Comparison of ENCODE assay signal across 8 cellular contexts in genomic region chr1:244075247-244075722, GRCh38. TPM values are rescaled to one million over a fixed set of nuclear protein-coding genes. Genes with fewer than 3 reads are reported as not detected.
DNase-seq lines count a peak whose midpoint lies in the region; ATAC-seq and TF ChIP-seq lines count a peak whose summit lies in the region.

No MANE protein-coding gene starts in this region.

- H3K27me3 Mint-ChIP-seq in osteocyte (ENCODE audit: unreplicated experiment), result no peaks in the 10 kb centered on the region

- no peaks in the 10 kb centered on the region for H3K9me2 ChIP-seq in SU-DHL-6 (replicated peaks; ENCODE audit: insufficient read depth, low read length)

- no peaks in the 10 kb centered on the region for H3K4me1 ChIP-seq in lung (ENCODE audit: control insufficient read depth in 2 of 2, insufficient read depth in 2 of 2, low read length in 2 of 2)

- H3K4me2 ChIP-seq in SU-DHL-6 (ENCODE audit: low read depth, low read length, poor library complexity, severe bottlenecking), result peak overlapping the region; percentile 31

- peaks cover 6% of the 10 kb centered on the region for H3K4me1 Mint-ChIP-seq in osteocyte (ENCODE audit: unreplicated experiment)

- H4K20me1 ChIP-seq in SU-DHL-6 (ENCODE audit: low read depth, low read length), result no peaks in the 10 kb centered on the region

- no peaks in the 10 kb centered on the region for H3K79me2 ChIP-seq in SU-DHL-6 (ENCODE audit: insufficient read depth, low read length)

- no peaks in the 10 kb centered on the region for H3K36me3 Mint-ChIP-seq in osteocyte (ENCODE audit: unreplicated experiment)

- peak; percentile 28 for DNase-seq in lung (ENCODE audit: low spot score)
- DNase-seq in osteocyte (ENCODE audit: extremely low spot score, unreplicated experiment), result no peak
- no peak for DNase-seq in stimulated activated CD4-positive, alpha-beta T cell treated with anti-CD3 and anti-CD28 coated beads, Interleukin-15, amount 100 ng/mL, for 24 hours
- DNase-seq in GM13976 (ENCODE audit: low spot score), result no peak

- no peak overlapping the region for H3K4me3 Mint-ChIP-seq in osteocyte (ENCODE audit: unreplicated experiment)

- H2AFZ ChIP-seq in SU-DHL-6 (ENCODE audit: low read depth, low read length, severe bottlenecking), result peak overlapping the region; percentile 29

- no peaks in the 10 kb centered on the region for H3F3A ChIP-seq in SU-DHL-6 (ENCODE audit: insufficient read depth)

- no peak overlapping the region for H3K27ac ChIP-seq in SU-DHL-6 (ENCODE audit: low read depth, low read length)
- H3K27ac ChIP-seq in lung (ENCODE audit: low read depth in 1 of 2, low read length in 1 of 2), result no peak overlapping the region

- in situ Hi-C loops in GM13976 (cut with MboI; ENCODE audit: low sequenced_read_pairs, unreplicated experiment), result no loop called here

- H3K27ac Mint-ChIP-seq in osteocyte (ENCODE audit: unreplicated experiment), result no peak overlapping the region

- H3K9me3 ChIP-seq in SU-DHL-6 (ENCODE audit: insufficient read depth, low read length) (no peaks in the 10 kb centered on the region), lung (ENCODE audit: control insufficient read depth in 2 of 2, insufficient read depth in 1 of 2, low read length in 1 of 2) (no peaks in the 10 kb centered on the region)

- H3K36me3 ChIP-seq in SU-DHL-6 (ENCODE audit: low read length) (no peaks in the 10 kb centered on the region), lung (ENCODE audit: control insufficient read depth in 2 of 2, insufficient read depth in 2 of 2, low read length in 2 of 2) (no peaks in the 10 kb centered on the region)

- H3K27me3 ChIP-seq in SU-DHL-6 (ENCODE audit: low read length) (no peaks in the 10 kb centered on the region), lung (ENCODE audit: control insufficient read depth, insufficient read depth) (no peaks in the 10 kb centered on the region)

- H3K9me3 Mint-ChIP-seq in osteocyte (ENCODE audit: unreplicated experiment), result no peaks in the 10 kb centered on the region

- no peak for TF ChIP-seq CTCF in SU-DHL-6 (IDR thresholded peaks at IDR 0.05; ENCODE audit: insufficient read depth, low read length, poor library complexity, severe bottlenecking)
- TF ChIP-seq CTCF in lung (IDR thresholded peaks at IDR 0.05; ENCODE audit: control extremely low read depth, extremely low read depth), result no peak
- no peak for TF ChIP-seq CTCF in osteocyte (IDR thresholded peaks at IDR 0.05)
- TF ChIP-seq CTCF in GM13976 (IDR thresholded peaks at IDR 0.05; ENCODE audit: borderline replicate concordance, control extremely low read depth, extremely low read depth, insufficient read depth, missing control alignments), result no peak

- H3K9ac ChIP-seq in SU-DHL-6 (ENCODE audit: low read length), result no peak overlapping the region; the same call in 1 of the 2 replicates

- ATAC-seq in GM21619 (IDR thresholded peaks at IDR 0.05; ENCODE audit: unreplicated experiment), result peak; percentile 39
- ATAC-seq in lung (ENCODE audit: insufficient read depth, low FRiP score), result peak; percentile 43
- no peak for ATAC-seq in HG02884 (IDR thresholded peaks at IDR 0.05; ENCODE audit: unreplicated experiment)

- peak overlapping the region; percentile 18; the same call in 1 of the 2 replicates for H3K4me3 ChIP-seq in GM08714 (ENCODE audit: low read length)
- no peak overlapping the region for H3K4me3 ChIP-seq in SU-DHL-6 (ENCODE audit: insufficient read depth, low read length, poor library complexity, severe bottlenecking)
- no peak overlapping the region for H3K4me3 ChIP-seq in lung

- WGBS in lung, 2 donors, result 34 to 47% methylated on average over 8 of the region's 8 CpGs

RNA-seq across cellular contexts. Expression of gene ZBTB18, which starts 24.2 kb away (rescaled TPM):
- total RNA-seq in lung, result 10 to 100 TPM; 21.0 to 21.3 TPM
- polyA plus RNA-seq in lung, result 10 to 100 TPM in 1 of 2 donors, 1 to 10 TPM in 1; 8.9 to 15.8 TPM
- total RNA-seq in osteocyte, result 23.0 and 24.2 TPM in 2 replicates
